ENCODE assay signal across 9 cellular contexts in genomic region chr7:103613655-103614642, GRCh38.
DNase-seq lines count a peak whose midpoint lies in the region; ATAC-seq and TF ChIP-seq lines count a peak whose summit lies in the region.
"Had no signal": no experiment of that assay in that cellular context is flagged by ENCODE, and none has a peak within 500 bp of the region (broad histone marks: within the 10 kb centered on the region; RNA-seq: fewer than 3 reads in every experiment).

No MANE protein-coding gene starts in this region.

- H3K4me3 ChIP-seq in WI38 (ENCODE audit: low read depth, low read length): no peak overlapping the region

- ATAC-seq in HG03095 (IDR thresholded peaks at IDR 0.05; ENCODE audit: unreplicated experiment): no peak
- no peak for ATAC-seq in GM18867 (IDR thresholded peaks at IDR 0.05; ENCODE audit: unreplicated experiment)

- 0 out of 2 replicates have a peak, but pooled peaks have one; percentile 14 for TF ChIP-seq CTCF in WI38 (IDR thresholded peaks at IDR 0.05; ENCODE audit: low read depth, low read length)

- DNase-seq in DMS53 treated with DMSO at 0.1 percent for 48 hours (lab: John Stamatoyannopoulos, UW; ENCODE audit: unreplicated experiment): peak; percentile 76
- peak; percentile 41 for DNase-seq in LHCN-M2 (ENCODE audit: low read depth)
- DNase-seq in kidney tubule cell (ENCODE audit: low spot score): peak; percentile 28
- no peak for DNase-seq in T-helper 9 cell
- DNase-seq in stimulated activated CD4-positive, alpha-beta T cell treated with anti-CD3 and anti-CD28 coated beads, Interleukin-12 subunit alpha, Interleukin-12 subunit beta, amount 100 ng/mL, for 4 hours: no peak
- DNase-seq: activated CD4-positive, alpha-beta T cell treated with anti-CD3 and anti-CD28 coated beads for 4 hours had no signal

Comparison
In these comparisons a context has a peak if more than half of its experiments do, and no peak if none do; other contexts are left out.
1. DNase-seq: peak in DMS53 treated with DMSO at 0.1 percent for 48 hours (single experiment), LHCN-M2 (single experiment) and kidney tubule cell (single experiment); none in T-helper 9 cell (single experiment) and stimulated activated CD4-positive, alpha-beta T cell treated with anti-CD3 and anti-CD28 coated beads, Interleukin-12 subunit alpha, Interleukin-12 subunit beta, amount 100 ng/mL, for 4 hours (single experiment).